In the genomic region with DNA sequence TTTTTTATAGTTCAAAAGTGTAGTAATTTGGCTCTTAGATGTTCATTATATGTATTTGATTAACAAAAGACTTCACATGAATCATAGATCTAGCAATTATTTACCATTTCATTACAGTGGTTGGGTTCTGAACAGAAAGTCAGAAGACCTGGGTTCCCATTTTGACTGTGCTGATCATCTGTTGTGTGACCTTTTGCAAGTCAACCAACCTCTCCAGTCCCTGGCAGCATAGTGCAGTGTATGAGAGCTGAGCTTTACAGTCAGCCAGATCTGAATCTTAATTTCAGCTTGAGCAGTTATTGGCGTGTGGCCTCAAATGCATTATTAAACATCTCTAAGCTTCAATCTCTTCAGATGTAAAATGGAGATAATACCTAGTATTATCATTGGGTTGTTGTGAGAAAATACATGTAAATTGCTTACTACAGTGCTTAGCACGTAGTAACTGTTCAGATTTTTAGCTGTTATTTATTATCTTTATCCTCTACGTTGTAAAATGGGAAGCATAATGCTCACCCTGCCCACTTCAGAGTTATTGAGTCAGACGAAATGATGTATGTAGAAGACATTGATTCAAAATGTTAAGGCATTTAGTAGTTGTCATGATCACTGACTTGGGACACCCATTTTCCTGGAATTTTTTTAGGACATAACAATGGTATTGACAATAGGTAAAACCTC, we compare ENCODE assay signal across 8 cellular contexts.
A peak's percentile ranks its signal among the peaks of the same experiment; 100 is the strongest.
DNase-seq lines count a peak whose midpoint lies in the region; ATAC-seq, FAIRE-seq and TF ChIP-seq lines count a peak whose summit lies in the region.

No MANE protein-coding gene starts in this region.

- peak in 3 of 10 experiments; percentile 22 to 33 (median 25) for DNase-seq in CD4-positive, alpha-beta T cell
- DNase-seq in neural crest cell (ENCODE audit: low read depth, low spot score) (no peak), NCI-H187 (lab: John Stamatoyannopoulos, UW) (no peak), HTR-8/SVneo (ENCODE audit: insufficient read length, low spot score) (no peak), AG08396 (ENCODE audit: low spot score) (no peak)

- FAIRE-seq in HTR-8/SVneo (lab: Jason Lieb, UNC) = no peak

- CTCF ChIA-PET in CD4-positive, alpha-beta T cell (lab: Charles Lee) = interaction anchor here (0.8 to 1.8 kb wide), 5 partner anchors 11 to 33 kb away, joined by 3 to 9 read pairs (median 3); no protein-coding TSS in a partner anchor

- no peaks in the 10 kb centered on the region for H3K27me3 ChIP-seq in CD4-positive, alpha-beta T cell (ENCODE audit: control insufficient read depth, insufficient read depth, low read length)

- POLR2A ChIA-PET in CD4-positive, alpha-beta T cell (lab: Charles Lee) = interaction anchor here (0.9 to 5.7 kb wide), 14 partner anchors 8 to 360 kb away, joined by 3 to 83 read pairs (median 6); partner anchors contain the start of gene AKAP13

- peak overlapping the region; percentile 97 for H3K4me3 Mint-ChIP-seq in CD4-positive, alpha-beta T cell
- H3K4me3 Mint-ChIP-seq in activated naive CD8-positive, alpha-beta T cell = peak overlapping the region; percentile 95
- H3K4me3 Mint-ChIP-seq in neural crest cell = peak overlapping the region; percentile 3

- no peaks in the 10 kb centered on the region for H3K9me3 ChIP-seq in CD4-positive, alpha-beta T cell (ENCODE audit: control insufficient read depth, low read length)

- peak overlapping the region; percentile 84 for H3K27ac ChIP-seq in CD4-positive, alpha-beta T cell (ENCODE audit: low read depth, low read length)

- peak overlapping the region; percentile 93 for H3K27ac Mint-ChIP-seq in CD4-positive, alpha-beta T cell
- H3K27ac Mint-ChIP-seq in activated naive CD8-positive, alpha-beta T cell = peak overlapping the region; percentile 100
- H3K27ac Mint-ChIP-seq in neural crest cell (ENCODE audit: unreplicated experiment) = no peak overlapping the region

- no peaks in the 10 kb centered on the region for H3K9me3 Mint-ChIP-seq in CD4-positive, alpha-beta T cell
- no peaks in the 10 kb centered on the region for H3K9me3 Mint-ChIP-seq in activated naive CD8-positive, alpha-beta T cell (ENCODE audit: low read depth)
- no peaks in the 10 kb centered on the region for H3K9me3 Mint-ChIP-seq in neural crest cell

- peak; percentile 37 for ATAC-seq in CD4-positive, alpha-beta T cell (ENCODE audit: poor library complexity)
- ATAC-seq in GM19438 (IDR thresholded peaks at IDR 0.05; ENCODE audit: low read depth, unreplicated experiment) (peak; percentile 37), HG03520 (IDR thresholded peaks at IDR 0.05; ENCODE audit: unreplicated experiment) (peak; percentile 35)

- peaks cover 83% of the 10 kb centered on the region for H3K4me1 Mint-ChIP-seq in CD4-positive, alpha-beta T cell (ENCODE audit: low read depth)
- peaks cover 87% of the 10 kb centered on the region for H3K4me1 Mint-ChIP-seq in activated naive CD8-positive, alpha-beta T cell (ENCODE audit: low read depth)
- peaks cover 26% of the 10 kb centered on the region for H3K4me1 Mint-ChIP-seq in neural crest cell

- peaks cover 65% of the 10 kb centered on the region for H3K36me3 Mint-ChIP-seq in CD4-positive, alpha-beta T cell (ENCODE audit: low read depth)
- no peaks in the 10 kb centered on the region for H3K36me3 Mint-ChIP-seq in activated naive CD8-positive, alpha-beta T cell
- H3K36me3 Mint-ChIP-seq in neural crest cell (ENCODE audit: low read depth) = no peaks in the 10 kb centered on the region

- no peaks in the 10 kb centered on the region for H3K27me3 Mint-ChIP-seq in CD4-positive, alpha-beta T cell
- H3K27me3 Mint-ChIP-seq in activated naive CD8-positive, alpha-beta T cell = no peaks in the 10 kb centered on the region
- H3K27me3 Mint-ChIP-seq in neural crest cell (ENCODE audit: low read depth) = no peaks in the 10 kb centered on the region

- no peak for TF ChIP-seq CTCF in CD4-positive, alpha-beta T cell (IDR thresholded peaks at IDR 0.05)
- TF ChIP-seq CTCF in neural crest cell (conservative IDR thresholded peaks at IDR 0.05) = no peak

- intact Hi-C loops in CD4-positive, alpha-beta T cell (cut with DNase I, micrococcal nuclease) = loop anchor here (5.0 to 10.0 kb wide), 4 partner anchors 33 to 396 kb away; no protein-coding TSS in a partner anchor

Comparison
In these comparisons a context has a peak if more than half of its experiments do, and no peak if none do; other contexts are left out.
1. H3K4me3 Mint-ChIP-seq: peak in every context shown above with its lines; median percentile 97 in CD4-positive, alpha-beta T cell; 95 in activated naive CD8-positive, alpha-beta T cell; 3 in neural crest cell.